In the genomic region with DNA sequence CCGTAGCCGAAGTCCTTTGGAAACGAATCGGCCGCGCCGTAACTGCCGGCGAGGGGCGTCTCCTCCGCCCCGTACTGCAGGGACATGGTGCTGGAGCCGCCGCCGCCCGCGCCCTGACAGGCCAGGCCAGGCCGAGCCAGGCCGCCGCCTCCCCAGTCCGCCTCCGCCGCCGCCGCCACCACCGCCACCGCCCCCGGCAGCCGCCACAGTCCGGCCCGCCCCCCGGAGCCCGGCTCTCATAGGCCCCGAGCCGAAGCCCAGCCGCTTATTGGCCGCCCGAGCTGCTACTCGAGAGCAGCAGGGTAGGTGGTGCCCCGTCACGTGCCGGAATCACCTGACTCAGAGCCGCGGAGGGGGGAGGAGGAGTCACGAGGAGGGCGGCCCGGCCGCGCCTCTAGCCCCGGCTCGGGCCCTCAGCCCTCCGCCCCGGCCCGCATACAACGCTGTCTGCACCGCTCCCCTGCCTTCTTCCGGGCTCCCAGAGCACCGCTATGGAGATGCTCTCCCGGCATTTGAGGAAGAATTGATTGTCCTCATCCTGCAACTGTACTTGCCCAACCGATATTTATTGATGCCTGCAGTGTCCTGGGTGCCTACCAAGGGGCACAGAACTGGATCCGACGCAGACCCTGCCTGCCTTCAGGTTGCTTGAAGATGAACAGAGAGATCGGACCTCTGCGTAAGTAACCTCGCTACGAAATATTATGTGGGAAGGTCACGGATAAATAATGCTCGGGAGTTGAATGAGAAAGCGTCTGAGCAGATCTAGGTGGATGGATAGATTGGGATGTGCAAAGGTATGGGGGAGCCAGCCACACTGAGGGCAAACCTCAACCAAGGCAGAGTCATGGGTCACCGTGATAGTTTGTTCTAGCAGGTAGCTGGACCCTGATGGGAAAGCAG, we compare ENCODE assay signal across 8 cellular contexts. TPM values are rescaled to one million over a fixed set of nuclear protein-coding genes. Genes with fewer than 3 reads are reported as not detected.
DNase-seq lines count a peak whose midpoint lies in the region; ATAC-seq and TF ChIP-seq lines count a peak whose summit lies in the region.

A gene with protein sequence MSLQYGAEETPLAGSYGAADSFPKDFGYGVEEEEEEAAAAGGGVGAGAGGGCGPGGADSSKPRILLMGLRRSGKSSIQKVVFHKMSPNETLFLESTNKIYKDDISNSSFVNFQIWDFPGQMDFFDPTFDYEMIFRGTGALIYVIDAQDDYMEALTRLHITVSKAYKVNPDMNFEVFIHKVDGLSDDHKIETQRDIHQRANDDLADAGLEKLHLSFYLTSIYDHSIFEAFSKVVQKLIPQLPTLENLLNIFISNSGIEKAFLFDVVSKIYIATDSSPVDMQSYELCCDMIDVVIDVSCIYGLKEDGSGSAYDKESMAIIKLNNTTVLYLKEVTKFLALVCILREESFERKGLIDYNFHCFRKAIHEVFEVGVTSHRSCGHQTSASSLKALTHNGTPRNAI (minus strand): TSS at position 212 of the 903 bp plus-strand sequence. CDS start 126 bp downstream, at position 86.

- peak; percentile 89 for ATAC-seq in HG02623 (IDR thresholded peaks at IDR 0.05; ENCODE audit: unreplicated experiment)
- peak; percentile 95 to 96 for ATAC-seq in activated naive CD4-positive, alpha-beta T cell treated with anti-CD3 and anti-CD28 coated beads, Interleukin-2, amount 50 U/mL, for 72 hours

- peak within 1 kb of the TSS; percentile 99 for H3K27ac ChIP-seq in suprapubic skin

- DNase-seq in GM10266 (ENCODE audit: extremely low spot score) (peak; percentile 99), NCI-H1105 (lab: John Stamatoyannopoulos, UW) (peak; percentile 98), SKM-1 (lab: John Stamatoyannopoulos, UW; ENCODE audit: unreplicated experiment) (peak; percentile 92), glomerular endothelial cell (ENCODE audit: extremely low read depth, low read depth, low spot score) (peak; percentile 56), occipital lobe (lab: John Stamatoyannopoulos, UW) (peak; percentile 99), suprapubic skin (ENCODE audit: low spot score in 2 of 2) (peak; percentile 100)
- peak; percentile 98 to 99 for DNase-seq in activated naive CD4-positive, alpha-beta T cell treated with anti-CD3 and anti-CD28 coated beads, Interleukin-2, amount 50 U/mL, for 72 hours (ENCODE audit: low spot score in 2 of 2)

- peak within 1 kb of the TSS; percentile 100 for H3K4me3 ChIP-seq in suprapubic skin

- no peaks in the 10 kb centered on the region for H3K9me3 Mint-ChIP-seq in activated naive CD4-positive, alpha-beta T cell treated with anti-CD3 and anti-CD28 coated beads, Interleukin-2, amount 50 U/mL, for 72 hours

- peaks cover 8% of the 10 kb centered on the region for H3K36me3 ChIP-seq in suprapubic skin

- H3K27ac Mint-ChIP-seq in activated naive CD4-positive, alpha-beta T cell treated with anti-CD3 and anti-CD28 coated beads, Interleukin-2, amount 50 U/mL, for 72 hours, result peak within 1 kb of the TSS; percentile 92 to 97

- H3K27me3 ChIP-seq in suprapubic skin, result no peaks in the 10 kb centered on the region

- no peak for TF ChIP-seq CTCF in GM10266 (IDR thresholded peaks at IDR 0.05; ENCODE audit: control insufficient read depth, insufficient read depth, low read depth, missing control alignments)
- no peak for TF ChIP-seq CTCF in suprapubic skin (IDR thresholded peaks at IDR 0.05)

- peaks cover 22 to 28% of the 10 kb centered on the region in 2 donors for H3K36me3 Mint-ChIP-seq in activated naive CD4-positive, alpha-beta T cell treated with anti-CD3 and anti-CD28 coated beads, Interleukin-2, amount 50 U/mL, for 72 hours

- no peak for TF ChIP-seq EP300 in suprapubic skin (IDR thresholded peaks at IDR 0.05)

- 2% methylated on average over 39 of the region's 70 CpGs for WGBS in suprapubic skin

- H3K4me1 ChIP-seq in suprapubic skin, result peaks cover 45% of the 10 kb centered on the region

- no peaks in the 10 kb centered on the region for H3K9me3 ChIP-seq in suprapubic skin

- TF ChIP-seq POLR2A in suprapubic skin (IDR thresholded peaks at IDR 0.05), result peak in 1 of 2 donors; percentile 40

RNA-seq across cellular contexts. Expression of the gene that starts here (rescaled TPM):
- total RNA-seq in activated naive CD4-positive, alpha-beta T cell treated with anti-CD3 and anti-CD28 coated beads, Interleukin-2, amount 50 U/mL, for 72 hours, result 10 to 100 TPM; 23.3 to 25.0 TPM
- total RNA-seq in glomerular endothelial cell (39.8 and 43.9 TPM in 2 replicates), occipital lobe (19.0 TPM), suprapubic skin (10 to 100 TPM; 18.3 to 25.3 (median 20.4) TPM)

Comparison
In these comparisons a context has a peak if more than half of its experiments do, and no peak if none do; other contexts are left out.
1. Peak in every context shown above with its lines: DNase-seq, ATAC-seq, H3K4me3 ChIP-seq and H3K27ac ChIP-seq.